ENCODE assay signal across 21 cellular contexts in genomic region chr2:37904450-37904849, GRCh38.
"Had no signal": no experiment of that assay in that cellular context is flagged by ENCODE, and none has a peak within 500 bp of the region (broad histone marks: within the 10 kb centered on the region; RNA-seq: fewer than 3 reads in every experiment).

No MANE protein-coding gene starts in this region.

- DNase-seq: IMR-90, Karpas-422, KG1, MM.1S, NCI-H1048, NCI-H1105, NCI-H1417, NCI-H1436 treated with DMSO at 0.1 percent for 48 hours, NCI-H1694, NCI-H187 treated with DMSO at 0.1 percent for 48 hours, NCI-H2029 treated with DMSO at 0.1 percent for 48 hours, NCI-H2171 treated with DMSO at 0.1 percent for 48 hours, NCI-H345, NCI-H446 treated with DMSO at 0.1 percent for 48 hours, NCI-H510A treated with DMSO at 0.1 percent for 48 hours, NCI-H526 treated with DMSO at 0.1 percent for 48 hours, NCI-H774, SHP77, SK-N-SH had no signal

- H3K9ac ChIP-seq: SK-N-SH had no signal

- ATAC-seq: HepG2 had no signal

- H3K9me3 ChIP-seq: SK-N-SH had no signal

- H3K27ac ChIP-seq: RWPE1 had no signal

- FAIRE-seq: HepG2 had no signal

- H3K4me2 ChIP-seq: SK-N-SH had no signal
